Comparison of ENCODE assay signal across 17 cellular contexts in the genomic region with DNA sequence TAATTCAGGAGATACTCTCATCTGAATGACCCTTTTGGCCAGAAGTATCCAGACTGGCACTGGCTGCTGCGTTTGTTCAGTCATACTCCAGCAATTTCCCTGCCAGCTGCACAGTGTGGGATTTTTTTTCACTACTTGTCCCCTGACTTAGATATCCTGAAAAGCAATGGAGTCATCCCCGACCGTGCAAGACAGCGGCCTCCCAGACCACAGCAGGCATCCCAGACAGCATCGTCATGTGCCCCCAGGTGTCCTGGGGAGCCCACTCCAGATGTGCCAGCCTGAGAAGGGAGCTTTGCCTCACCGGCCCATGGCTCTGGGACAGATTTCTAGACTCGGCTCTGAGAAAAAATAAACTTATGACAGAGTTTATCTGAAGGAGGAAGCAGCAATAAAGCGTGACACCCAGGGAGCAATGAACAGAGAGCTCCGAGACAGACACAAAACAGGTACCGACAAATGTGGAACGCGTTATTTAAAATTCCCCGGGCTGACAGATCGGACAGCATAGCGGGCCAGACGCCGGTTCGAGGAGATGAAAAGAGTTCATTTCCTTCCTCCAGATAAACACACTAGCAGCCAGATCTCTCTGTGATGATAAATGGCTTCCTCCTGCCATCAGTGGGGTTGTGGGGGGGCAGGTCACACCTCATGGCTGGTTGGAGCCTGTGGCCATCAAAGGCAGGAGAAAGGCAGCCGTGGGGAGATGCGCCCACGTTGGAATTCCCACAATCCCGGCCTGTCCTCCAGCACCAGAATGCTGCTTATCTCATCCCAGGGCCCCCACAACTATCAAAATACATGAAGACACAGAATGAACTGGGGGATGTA.
A peak's percentile ranks its signal among the peaks of the same experiment; 100 is the strongest.
DNase-seq lines count a peak whose midpoint lies in the region; ATAC-seq and TF ChIP-seq lines count a peak whose summit lies in the region.
"Had no signal": no experiment of that assay in that cellular context is flagged by ENCODE, and none has a peak within 500 bp of the region (broad histone marks: within the 10 kb centered on the region; RNA-seq: fewer than 3 reads in every experiment).

No MANE protein-coding gene starts in this region.

- H3K27ac ChIP-seq in RWPE2 (ENCODE audit: poor library complexity, severe bottlenecking), result no peak overlapping the region
- H3K27ac ChIP-seq in neural progenitor cell, result no peak overlapping the region
- H3K27ac ChIP-seq in GM23338 (ENCODE audit: low read depth), result no peak overlapping the region
- H3K27ac ChIP-seq: pancreas, skin epidermis, thyroid gland had no signal

- H3K9ac ChIP-seq in neural progenitor cell, result no peak overlapping the region

- TF ChIP-seq CTCF in CD14-positive monocyte (IDR thresholded peaks at IDR 0.05), result no peak
- no peak for TF ChIP-seq CTCF in RWPE2 (IDR thresholded peaks at IDR 0.05; ENCODE audit: poor library complexity, severe bottlenecking)
- no peak for TF ChIP-seq CTCF in glutamatergic neuron (IDR thresholded peaks at IDR 0.05; ENCODE audit: partially characterized antibody, unreplicated experiment)
- no peak for TF ChIP-seq CTCF in neural progenitor cell (IDR thresholded peaks at IDR 0.05)
- TF ChIP-seq CTCF in GM23338 (conservative IDR thresholded peaks at IDR 0.05; ENCODE audit: low read depth in 2 of 2), result no peak

- ATAC-seq in RWPE2 (ENCODE audit: low read depth) (no peak), GM23338 (no peak)

- H3K4me1 Mint-ChIP-seq in CD14-positive monocyte (no peaks in the 10 kb centered on the region), glutamatergic neuron (ENCODE audit: low read depth, unreplicated experiment) (no peaks in the 10 kb centered on the region), neural progenitor cell (peaks cover 9% of the 10 kb centered on the region), GM23338 (peaks cover 6% of the 10 kb centered on the region; the same call in 2 of the 3 replicates)

- H3K4me1 ChIP-seq in RWPE2 (ENCODE audit: insufficient read depth, poor library complexity, severe bottlenecking) (no peaks in the 10 kb centered on the region), neural progenitor cell (no peaks in the 10 kb centered on the region), GM23338 (ENCODE audit: insufficient read depth) (no peaks in the 10 kb centered on the region)
- H3K4me1 ChIP-seq: pancreas, thyroid gland had no signal

- no peaks in the 10 kb centered on the region for H4K20me1 ChIP-seq in neural progenitor cell (ENCODE audit: low read depth)
- no peaks in the 10 kb centered on the region for H4K20me1 ChIP-seq in GM23338 (replicated peaks; ENCODE audit: insufficient read depth)

- H3K79me2 ChIP-seq in neural progenitor cell (ENCODE audit: low read depth), result no peaks in the 10 kb centered on the region
- no peaks in the 10 kb centered on the region for H3K79me2 ChIP-seq in GM23338 (replicated peaks; ENCODE audit: insufficient read depth)

- H2AFZ ChIP-seq in neural progenitor cell (replicated peaks), result no peak overlapping the region
- no peak overlapping the region for H2AFZ ChIP-seq in GM23338

- intact Hi-C loops in CD14-positive monocyte (cut with micrococcal nuclease), result no loop called here

- no peak overlapping the region for H3K27ac Mint-ChIP-seq in CD14-positive monocyte
- H3K27ac Mint-ChIP-seq in glutamatergic neuron (ENCODE audit: unreplicated experiment), result no peak overlapping the region
- H3K27ac Mint-ChIP-seq in neural progenitor cell, result no peak overlapping the region
- no peak overlapping the region for H3K27ac Mint-ChIP-seq in GM23338
- H3K27ac Mint-ChIP-seq: activated naive CD8-positive, alpha-beta T cell treated with anti-CD3 and anti-CD28 coated beads for 36 hours had no signal

- H3K4me3 Mint-ChIP-seq in CD14-positive monocyte, result peak overlapping the region in 1 of 2 donors; percentile 18
- no peak overlapping the region for H3K4me3 Mint-ChIP-seq in glutamatergic neuron (ENCODE audit: unreplicated experiment)
- peak overlapping the region; percentile 8 for H3K4me3 Mint-ChIP-seq in neural progenitor cell
- no peak overlapping the region for H3K4me3 Mint-ChIP-seq in GM23338
- H3K4me3 Mint-ChIP-seq: activated naive CD8-positive, alpha-beta T cell treated with anti-CD3 and anti-CD28 coated beads for 36 hours had no signal

- peaks cover 2 to 11% (median 5%) of the 10 kb centered on the region in 7 donors for H3K9me3 Mint-ChIP-seq in CD14-positive monocyte
- peaks cover 1% of the 10 kb centered on the region for H3K9me3 Mint-ChIP-seq in glutamatergic neuron (ENCODE audit: unreplicated experiment)
- H3K9me3 Mint-ChIP-seq in neural progenitor cell, result peaks cover 5% of the 10 kb centered on the region
- no peaks in the 10 kb centered on the region for H3K9me3 Mint-ChIP-seq in GM23338
- H3K9me3 Mint-ChIP-seq: activated naive CD8-positive, alpha-beta T cell treated with anti-CD3 and anti-CD28 coated beads for 36 hours had no signal

- H3K9me3 ChIP-seq in RWPE2 (ENCODE audit: severe bottlenecking) (no peaks in the 10 kb centered on the region), neural progenitor cell (ENCODE audit: low read depth) (no peaks in the 10 kb centered on the region)
- H3K9me3 ChIP-seq: pancreas, thyroid gland had no signal

- peaks cover 39 to 43% (median 41%) of the 10 kb centered on the region in 3 donors for H3K27me3 Mint-ChIP-seq in CD14-positive monocyte (ENCODE audit: low read depth in 3 of 3)
- peaks cover 3% of the 10 kb centered on the region for H3K27me3 Mint-ChIP-seq in glutamatergic neuron (ENCODE audit: unreplicated experiment)
- H3K27me3 Mint-ChIP-seq in neural progenitor cell (ENCODE audit: insufficient read depth, low read depth), result peaks cover 13% of the 10 kb centered on the region
- peaks cover 4% of the 10 kb centered on the region for H3K27me3 Mint-ChIP-seq in GM23338 (ENCODE audit: insufficient read depth, low read depth, poor library complexity)

- no peak overlapping the region for H3K4me2 ChIP-seq in neural progenitor cell
- no peak overlapping the region for H3K4me2 ChIP-seq in GM23338

- no peaks in the 10 kb centered on the region for H3K36me3 Mint-ChIP-seq in CD14-positive monocyte
- no peaks in the 10 kb centered on the region for H3K36me3 Mint-ChIP-seq in glutamatergic neuron (ENCODE audit: unreplicated experiment)
- no peaks in the 10 kb centered on the region for H3K36me3 Mint-ChIP-seq in neural progenitor cell
- no peaks in the 10 kb centered on the region for H3K36me3 Mint-ChIP-seq in GM23338 (ENCODE audit: low read depth)
- H3K36me3 Mint-ChIP-seq: activated naive CD8-positive, alpha-beta T cell treated with anti-CD3 and anti-CD28 coated beads for 36 hours had no signal

- H3K4me3 ChIP-seq in RWPE2 (ENCODE audit: severe bottlenecking) (no peak overlapping the region), neural progenitor cell (no peak overlapping the region), GM23338 (no peak overlapping the region)
- H3K4me3 ChIP-seq: pancreas, skin epidermis, thyroid gland had no signal

- H3K36me3 ChIP-seq in RWPE2 (ENCODE audit: low read depth) (no peaks in the 10 kb centered on the region), neural progenitor cell (no peaks in the 10 kb centered on the region), GM23338 (ENCODE audit: insufficient read depth) (no peaks in the 10 kb centered on the region)
- H3K36me3 ChIP-seq: pancreas, thyroid gland had no signal

- H3K27me3 ChIP-seq in RWPE2 (ENCODE audit: insufficient read depth, poor library complexity, severe bottlenecking) (no peaks in the 10 kb centered on the region), neural progenitor cell (peaks cover 7% of the 10 kb centered on the region), GM23338 (ENCODE audit: insufficient read depth) (no peaks in the 10 kb centered on the region)
- H3K27me3 ChIP-seq: pancreas, thyroid gland had no signal

- H3F3A ChIP-seq in neural progenitor cell (ENCODE audit: low read depth) (no peaks in the 10 kb centered on the region), GM23338 (replicated peaks; ENCODE audit: low read depth) (no peaks in the 10 kb centered on the region)

- DNase-seq in CD14-positive monocyte (ENCODE audit: low spot score) (peak; percentile 37), RWPE2 (ENCODE audit: low spot score) (peak; percentile 15), glutamatergic neuron (peak; percentile 12), neural progenitor cell (ENCODE audit: low spot score) (no peak), GM23338 (ENCODE audit: low spot score) (no peak), NCI-H2107 (lab: John Stamatoyannopoulos, UW) (no peak), globus pallidus (ENCODE audit: low spot score) (no peak)
- DNase-seq in stimulated activated CD8-positive, alpha-beta memory T cell treated with anti-CD3 and anti-CD28 coated beads, Interleukin-4, amount 100 ng/mL, for 48 hours, result no peak
- DNase-seq: activated CD4-positive, alpha-beta T cell treated with anti-CD3 and anti-CD28 coated beads, Interleukin-2, amount 50 U/mL, for 48 hours; activated naive CD8-positive, alpha-beta T cell treated with anti-CD3 and anti-CD28 coated beads for 36 hours; activated T-cell treated with anti-CD3 and anti-CD28 coated beads, Interleukin-2, amount 50 U/mL, for 1 hour; hippocampal formation; KBM-7; NCI-H1105; thyroid gland had no signal

- no peaks in the 10 kb centered on the region for H3K9me2 ChIP-seq in GM23338 (ENCODE audit: insufficient read depth)

TF ChIP-seq in GM23338, 12 proteins besides CTCF, POLR2A, EP300 and RAD21 (continues in another document):
- TF ChIP-seq EZH2 (IDR thresholded peaks at IDR 0.05; ENCODE audit: low read depth, unreplicated experiment), result no peak
- no peak for TF ChIP-seq STAT1 (IDR thresholded peaks at IDR 0.05; ENCODE audit: unreplicated experiment)

Comparison
In these comparisons a context has a peak if more than half of its experiments do, and no peak if none do; other contexts are left out.
1. DNase-seq: peak in CD14-positive monocyte (single experiment), RWPE2 (single experiment) and glutamatergic neuron (single experiment); none in neural progenitor cell (single experiment), GM23338 (single experiment), stimulated activated CD8-positive, alpha-beta memory T cell treated with anti-CD3 and anti-CD28 coated beads, Interleukin-4, amount 100 ng/mL, for 48 hours (single experiment), NCI-H2107 (single experiment) and globus pallidus (single experiment).